Comparison of ENCODE assay signal across 22 cellular contexts in the genomic region with DNA sequence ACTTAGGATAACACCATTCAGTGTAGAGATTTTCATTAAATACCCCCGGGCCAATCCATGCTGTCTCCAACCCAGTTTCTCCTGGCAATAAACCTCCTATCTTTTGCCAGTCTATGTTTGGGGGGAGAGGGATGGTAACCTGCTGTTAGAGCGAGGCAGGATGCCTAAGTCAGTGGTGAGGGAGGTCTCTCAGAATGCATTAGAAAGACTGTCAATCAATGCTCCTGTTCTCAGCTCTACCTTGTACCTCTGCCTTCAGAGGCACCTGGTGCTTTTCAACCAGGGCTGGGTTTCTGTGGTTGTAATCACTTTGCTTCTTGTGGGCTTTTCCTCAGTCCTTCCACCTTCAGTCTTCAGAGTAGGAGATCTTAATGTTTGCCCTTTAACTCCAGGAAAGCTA.
DNase-seq lines count a peak whose midpoint lies in the region; ATAC-seq, FAIRE-seq and TF ChIP-seq lines count a peak whose summit lies in the region.
"Had no signal": no experiment of that assay in that cellular context is flagged by ENCODE, and none has a peak within 500 bp of the region (broad histone marks: within the 10 kb centered on the region; RNA-seq: fewer than 3 reads in every experiment).

No MANE protein-coding gene starts in this region.

- no peaks in the 10 kb centered on the region for H3K9me3 ChIP-seq in mucosa of descending colon
- H3K9me3 ChIP-seq: BE2C had no signal

- peaks cover 2% of the 10 kb centered on the region for H3K4me1 ChIP-seq in mucosa of descending colon (ENCODE audit: low read depth)
- H3K4me1 ChIP-seq: BE2C had no signal

- intact Hi-C loops in mucosa of descending colon (cut with DNase I, micrococcal nuclease) = no loop called here

- H3K36me3 ChIP-seq in H7 (replicated peaks; ENCODE audit: control insufficient read depth, insufficient read depth, low read length) (no peaks in the 10 kb centered on the region), bronchial epithelial cell (ENCODE audit: control insufficient read depth, insufficient read depth, low read length) (no peaks in the 10 kb centered on the region), mucosa of descending colon (ENCODE audit: low read depth) (no peaks in the 10 kb centered on the region)
- H3K36me3 ChIP-seq: BE2C had no signal

- no peak for TF ChIP-seq CTCF in bronchial epithelial cell (IDR thresholded peaks at IDR 0.05; ENCODE audit: insufficient read depth, low read length, severe bottlenecking)
- TF ChIP-seq CTCF in mucosa of descending colon (IDR thresholded peaks at IDR 0.05) = no peak

- FAIRE-seq in bronchial epithelial cell (lab: Jason Lieb, UNC) = peak; percentile 52
- FAIRE-seq: A204.1, H54, HTR-8/SVneo had no signal

- DNase-seq in H7 (peak; percentile 13), bronchial epithelial cell (ENCODE audit: low read depth) (no peak), iPS-NIHi11 (ENCODE audit: low spot score) (peak; percentile 29), mucosa of descending colon (no peak), DMS53 treated with DMSO at 0.1 percent for 48 hours (lab: John Stamatoyannopoulos, UW; ENCODE audit: unreplicated experiment) (no peak), GDM1 (lab: John Stamatoyannopoulos, UW) (no peak)
- DNase-seq: ACHN; BE2C; C1 segment of cervical spinal cord; CD4-positive, CD25-positive, alpha-beta regulatory T cell; CD8-positive, alpha-beta memory T cell; COR-L47; DMS 273 treated with DMSO at 0.1 percent for 48 hours; DMS53; GF-D8; HFFc6; KBM-7 had no signal

- H3K27me3 ChIP-seq in H7 (ENCODE audit: control insufficient read depth, insufficient read depth, low read length) (no peaks in the 10 kb centered on the region), bronchial epithelial cell (ENCODE audit: control insufficient read depth, insufficient read depth, low read length) (peaks cover 1% of the 10 kb centered on the region)
- H3K27me3 ChIP-seq: BE2C had no signal

- no peak for ATAC-seq in mucosa of descending colon
- no peak for ATAC-seq in GM21576 (IDR thresholded peaks at IDR 0.05; ENCODE audit: unreplicated experiment)
- ATAC-seq: HCT116 had no signal

- no peak overlapping the region for H3K4me3 ChIP-seq in H7 (ENCODE audit: insufficient read depth, low read depth, low read length)
- H3K4me3 ChIP-seq in bronchial epithelial cell (ENCODE audit: low read depth, low read length) = no peak overlapping the region
- no peak overlapping the region for H3K4me3 ChIP-seq in mucosa of descending colon

Comparison
In these comparisons a context has a peak if more than half of its experiments do, and no peak if none do; other contexts are left out.
1. DNase-seq: peak in H7 (single experiment) and iPS-NIHi11 (single experiment); none in bronchial epithelial cell (single experiment), mucosa of descending colon (0 of 3), DMS53 treated with DMSO at 0.1 percent for 48 hours (single experiment) and GDM1 (single experiment).